In genomic region chr20:17315491-17316231, GRCh38 we compare ENCODE assay signal across 18 cellular contexts.
A peak's percentile ranks its signal among the peaks of the same experiment; 100 is the strongest.
DNase-seq lines count a peak whose midpoint lies in the region; ATAC-seq and TF ChIP-seq lines count a peak whose summit lies in the region.
"Had no signal": no experiment of that assay in that cellular context is flagged by ENCODE, and none has a peak within 500 bp of the region (broad histone marks: within the 10 kb centered on the region; RNA-seq: fewer than 3 reads in every experiment).

No MANE protein-coding gene starts in this region.

- H3K4me3 Mint-ChIP-seq in activated CD4-positive, alpha-beta T cell treated with anti-CD3 and anti-CD28 coated beads for 36 hours: no peak overlapping the region
- H3K4me3 Mint-ChIP-seq: activated T-helper 17 cell treated with anti-CD3 and anti-CD28 coated beads, Interleukin-2, amount 50 U/mL, for 72 hours; mesothelial cell of epicardium; neural crest cell had no signal

- H3K9me3 ChIP-seq in endocrine pancreas (ENCODE audit: control insufficient read depth, low read length) (no peaks in the 10 kb centered on the region), osteoblast (ENCODE audit: low read depth, low read length) (no peaks in the 10 kb centered on the region)
- H3K9me3 ChIP-seq: BE2C had no signal

- H3K9me3 Mint-ChIP-seq in activated CD4-positive, alpha-beta T cell treated with anti-CD3 and anti-CD28 coated beads for 36 hours (ENCODE audit: low read depth): no peaks in the 10 kb centered on the region
- H3K9me3 Mint-ChIP-seq: activated T-helper 17 cell treated with anti-CD3 and anti-CD28 coated beads, Interleukin-2, amount 50 U/mL, for 72 hours; mesothelial cell of epicardium; neural crest cell had no signal

- no peaks in the 10 kb centered on the region for H3K36me3 ChIP-seq in H7 (replicated peaks; ENCODE audit: control insufficient read depth, insufficient read depth, low read length)
- H3K36me3 ChIP-seq in endocrine pancreas (ENCODE audit: control insufficient read depth, insufficient read depth, low read length): no peaks in the 10 kb centered on the region
- H3K36me3 ChIP-seq in osteoblast (ENCODE audit: insufficient read depth, low read length): no peaks in the 10 kb centered on the region
- H3K36me3 ChIP-seq in urinary bladder (ENCODE audit: insufficient read depth): no peaks in the 10 kb centered on the region
- H3K36me3 ChIP-seq: BE2C, cardiac muscle cell, heart right ventricle had no signal

- no peak overlapping the region for H3K27ac ChIP-seq in osteoblast (ENCODE audit: low read depth, low read length)
- H3K27ac ChIP-seq in urinary bladder (ENCODE audit: low read depth): no peak overlapping the region
- H3K27ac ChIP-seq: cardiac muscle cell, heart right ventricle had no signal

- H3K4me1 ChIP-seq in endocrine pancreas (ENCODE audit: control insufficient read depth, insufficient read depth, low read length): peaks cover 17% of the 10 kb centered on the region
- H3K4me1 ChIP-seq in osteoblast (ENCODE audit: insufficient read depth, low read length): no peaks in the 10 kb centered on the region
- H3K4me1 ChIP-seq in urinary bladder (ENCODE audit: insufficient read depth): no peaks in the 10 kb centered on the region
- H3K4me1 ChIP-seq: BE2C, heart right ventricle had no signal

- no peaks in the 10 kb centered on the region for H4K20me1 ChIP-seq in osteoblast (ENCODE audit: insufficient read depth, low read length)

- no peak for TF ChIP-seq CTCF in osteoblast (IDR thresholded peaks at IDR 0.05; ENCODE audit: extremely low read depth, low read depth, low read length)

- no peaks in the 10 kb centered on the region for H3K4me1 Mint-ChIP-seq in activated CD4-positive, alpha-beta T cell treated with anti-CD3 and anti-CD28 coated beads for 36 hours
- H3K4me1 Mint-ChIP-seq: activated T-helper 17 cell treated with anti-CD3 and anti-CD28 coated beads, Interleukin-2, amount 50 U/mL, for 72 hours; mesothelial cell of epicardium had no signal

- H3K27ac Mint-ChIP-seq in activated CD4-positive, alpha-beta T cell treated with anti-CD3 and anti-CD28 coated beads for 36 hours: no peak overlapping the region
- H3K27ac Mint-ChIP-seq: activated T-helper 17 cell treated with anti-CD3 and anti-CD28 coated beads, Interleukin-2, amount 50 U/mL, for 72 hours; mesothelial cell of epicardium had no signal

- H3K4me3 ChIP-seq in H7 (ENCODE audit: insufficient read depth, low read depth, low read length) (peak overlapping the region; percentile 12; the same call in 1 of the 2 replicates), endocrine pancreas (ENCODE audit: control insufficient read depth, insufficient read depth, low read length) (peak overlapping the region; percentile 67), osteoblast (ENCODE audit: insufficient read depth, low read length) (peak overlapping the region; percentile 25), urinary bladder (ENCODE audit: low read depth, low read length) (peak overlapping the region; percentile 0)
- H3K4me3 ChIP-seq: cardiac muscle cell, heart right ventricle had no signal

- DNase-seq in H7: peak; percentile 34
- DNase-seq in osteoblast (ENCODE audit: insufficient read length, low spot score, missing footprints): no peak
- DNase-seq in activated CD4-positive, alpha-beta T cell treated with anti-CD3 and anti-CD28 coated beads for 36 hours: no peak
- no peak for DNase-seq in DMS114 treated with DMSO at 0.1 percent for 48 hours (lab: John Stamatoyannopoulos, UW; ENCODE audit: unreplicated experiment)
- DNase-seq: BE2C, DMS 273 treated with DMSO at 0.1 percent for 48 hours, heart right ventricle, Kasumi-1, NCI-H1105 treated with DMSO at 0.1 percent for 48 hours, right cardiac atrium, Right ventricle myocardium superior had no signal

- 12% methylated on average over 39 of the region's 39 CpGs for WGBS in urinary bladder

- H2AFZ ChIP-seq in osteoblast (ENCODE audit: low read length): no peak overlapping the region

- H3K4me2 ChIP-seq in osteoblast (ENCODE audit: insufficient read depth, low read length): peak overlapping the region; percentile 60

- H3K27me3 ChIP-seq in H7 (ENCODE audit: control insufficient read depth, insufficient read depth, low read length) (no peaks in the 10 kb centered on the region), endocrine pancreas (ENCODE audit: control insufficient read depth, insufficient read depth, low read length) (no peaks in the 10 kb centered on the region), osteoblast (ENCODE audit: insufficient read depth, low read length) (peaks cover 17% of the 10 kb centered on the region)
- H3K27me3 ChIP-seq: cardiac muscle cell had no signal

- intact Hi-C loops in activated CD4-positive, alpha-beta T cell treated with anti-CD3 and anti-CD28 coated beads for 36 hours (cut with DNase I, micrococcal nuclease): no loop called here

- no peak overlapping the region for H3K9ac ChIP-seq in endocrine pancreas (ENCODE audit: control insufficient read depth, insufficient read depth, low read length)

- POLR2A ChIA-PET in activated CD4-positive, alpha-beta T cell treated with anti-CD3 and anti-CD28 coated beads for 36 hours (lab: Charles Lee): no interaction called here

- CTCF ChIA-PET in activated CD4-positive, alpha-beta T cell treated with anti-CD3 and anti-CD28 coated beads for 36 hours (lab: Charles Lee): no interaction called here

- ATAC-seq in GM18502 (IDR thresholded peaks at IDR 0.05; ENCODE audit: poor library complexity, unreplicated experiment): no peak
- ATAC-seq in activated CD4-positive, alpha-beta T cell treated with anti-CD3 and anti-CD28 coated beads for 36 hours: no peak
- ATAC-seq: activated T-helper 17 cell treated with anti-CD3 and anti-CD28 coated beads, Interleukin-2, amount 50 U/mL, for 72 hours; heart right ventricle had no signal

- no peaks in the 10 kb centered on the region for H3K36me3 Mint-ChIP-seq in activated CD4-positive, alpha-beta T cell treated with anti-CD3 and anti-CD28 coated beads for 36 hours (ENCODE audit: low read depth)
- H3K36me3 Mint-ChIP-seq: mesothelial cell of epicardium had no signal

- no peaks in the 10 kb centered on the region for H3K79me2 ChIP-seq in osteoblast (ENCODE audit: insufficient read depth, low read length)

- H3K27me3 Mint-ChIP-seq in activated CD4-positive, alpha-beta T cell treated with anti-CD3 and anti-CD28 coated beads for 36 hours: peaks cover 31% of the 10 kb centered on the region

Comparison
In these comparisons a context has a peak if more than half of its experiments do, and no peak if none do; other contexts are left out.
1. H3K4me3 ChIP-seq: peak in every context shown above with its lines; median percentile 67 in endocrine pancreas; 25 in osteoblast; 12 in H7; 0 in urinary bladder.